11 cellular contexts compared by ENCODE assay signal in the genomic region with DNA sequence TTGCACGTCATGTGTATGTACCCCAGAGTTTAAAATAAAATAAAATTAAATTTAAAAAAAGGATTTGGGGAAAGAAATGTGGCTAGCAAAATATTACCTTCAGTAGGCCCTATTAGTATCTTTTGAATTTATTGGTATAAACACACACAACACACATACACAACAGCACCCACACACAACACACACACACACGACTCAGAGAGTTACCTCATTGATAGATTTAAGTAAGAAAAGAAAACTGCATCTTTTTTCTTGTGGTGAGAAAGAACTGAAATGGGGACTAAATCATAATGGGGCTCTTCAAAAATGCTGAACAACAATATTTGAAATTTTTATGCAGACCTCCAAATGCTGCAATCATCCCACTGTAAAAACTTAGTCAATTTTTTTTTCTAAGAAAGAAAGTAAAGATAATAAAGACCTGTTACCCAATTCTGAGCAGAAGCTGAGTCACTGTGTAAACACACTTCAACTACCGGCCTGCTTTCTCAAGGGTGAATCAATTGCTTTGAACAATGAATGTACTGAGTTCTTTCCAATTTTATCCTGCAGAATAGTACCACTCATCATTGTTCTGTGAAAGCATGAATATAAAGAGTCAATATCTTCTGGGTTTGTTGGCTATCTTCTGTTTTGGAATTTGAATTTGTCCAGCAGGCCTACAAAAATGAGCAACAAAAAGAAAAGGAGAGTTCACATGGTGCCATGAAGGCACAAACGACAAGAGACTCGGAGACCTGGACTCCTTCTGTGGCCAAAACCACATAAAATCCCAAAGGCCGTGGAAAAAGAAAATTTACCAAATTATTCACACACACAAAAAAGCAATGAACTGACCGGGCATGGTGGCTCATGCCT.
DNase-seq lines count a peak whose midpoint lies in the region; ATAC-seq and TF ChIP-seq lines count a peak whose summit lies in the region.
"Had no signal": no experiment of that assay in that cellular context is flagged by ENCODE, and none has a peak within 500 bp of the region (broad histone marks: within the 10 kb centered on the region; RNA-seq: fewer than 3 reads in every experiment).

No MANE protein-coding gene starts in this region.

- no peak overlapping the region for H3K4me3 ChIP-seq in HEK293 (ENCODE audit: low read depth, low read length)
- H3K4me3 ChIP-seq in RWPE2 (ENCODE audit: severe bottlenecking), result no peak overlapping the region
- no peak overlapping the region for H3K4me3 ChIP-seq in foreskin fibroblast (ENCODE audit: low read depth in 1 of 2, low read length in 2 of 2)

- H3K4me1 ChIP-seq in HEK293 (ENCODE audit: control insufficient read depth, insufficient read depth, low read length), result no peaks in the 10 kb centered on the region
- peaks cover 9% of the 10 kb centered on the region for H3K4me1 ChIP-seq in RWPE2 (ENCODE audit: insufficient read depth, poor library complexity, severe bottlenecking)

- H3K36me3 ChIP-seq in HEK293 (ENCODE audit: control insufficient read depth in 2 of 2, insufficient read depth in 1 of 2, low read length in 2 of 2) (no peaks in the 10 kb centered on the region), RWPE2 (ENCODE audit: low read depth) (no peaks in the 10 kb centered on the region)

- H3K27me3 ChIP-seq in RWPE2 (ENCODE audit: insufficient read depth, poor library complexity, severe bottlenecking), result no peaks in the 10 kb centered on the region

- DNase-seq in RWPE2 (ENCODE audit: low spot score), result no peak
- peak; percentile 46 to 80 for DNase-seq in foreskin fibroblast
- peak; percentile 53 for DNase-seq in superior temporal gyrus (ENCODE audit: extremely low spot score)
- no peak for DNase-seq in HEK293T (ENCODE audit: extremely low spot score)
- no peak for DNase-seq in NCI-H2081 treated with DMSO at 0.1 percent for 48 hours (lab: John Stamatoyannopoulos, UW)
- DNase-seq: activated CD8-positive, alpha-beta T cell treated with anti-CD3 and anti-CD28 coated beads for 36 hours; glutamatergic neuron; Kasumi-1; stimulated activated CD4-positive, alpha-beta T cell treated with anti-CD3 and anti-CD28 coated beads, Interleukin-1b, Interleukin-23, amount 100 ng/mL, for 48 hours had no signal

- CTCF ChIA-PET in HEK293 (lab: Yijun Ruan, JAX), result no interaction called here
- CTCF ChIA-PET in HEK293T (lab: Yijun Ruan, JAX), result interaction anchor here (0.9 kb wide), 2 partner anchors 29 to 532 kb away, joined by 3 to 5 read pairs; no protein-coding TSS in a partner anchor

- H3K27ac ChIP-seq in HEK293 (ENCODE audit: extremely low read depth, low read depth, low read length), result no peak overlapping the region
- peak overlapping the region; percentile 40 for H3K27ac ChIP-seq in RWPE2 (ENCODE audit: poor library complexity, severe bottlenecking)

- POLR2A ChIA-PET in HEK293 (lab: Yijun Ruan, JAX) (no interaction called here), HEK293T (lab: Yijun Ruan, JAX) (no interaction called here)

- H3K9me3 ChIP-seq in HEK293 (ENCODE audit: control insufficient read depth, insufficient read depth, low read depth, low read length), result no peaks in the 10 kb centered on the region
- H3K9me3 ChIP-seq in RWPE2 (ENCODE audit: severe bottlenecking), result no peaks in the 10 kb centered on the region

- TF ChIP-seq CTCF in HEK293 (tag by site-specific recombination; IDR thresholded peaks at IDR 0.05), result no peak
- TF ChIP-seq CTCF in RWPE2 (IDR thresholded peaks at IDR 0.05; ENCODE audit: poor library complexity, severe bottlenecking), result no peak
- no peak for TF ChIP-seq CTCF in foreskin fibroblast (IDR thresholded peaks at IDR 0.05; ENCODE audit: low read depth, low read length)

- ATAC-seq in RWPE2 (ENCODE audit: low read depth) (peak; percentile 100), GM21825 (IDR thresholded peaks at IDR 0.05; ENCODE audit: unreplicated experiment) (no peak)
- ATAC-seq: activated CD8-positive, alpha-beta T cell treated with anti-CD3 and anti-CD28 coated beads for 36 hours had no signal

TF ChIP-seq in HEK293, 187 proteins besides CTCF, POLR2A, EP300 and RAD21 (continues in another document):
- TF ChIP-seq ZNF549 (tag by site-specific recombination; IDR thresholded peaks at IDR 0.05) (peak; percentile 85), ZNF561 (tag by site-specific recombination; IDR thresholded peaks at IDR 0.05; ENCODE audit: borderline replicate concordance) (no peak), ZNF175 (tag by site-specific recombination; IDR thresholded peaks at IDR 0.05) (no peak)
- TF ChIP-seq, protein P1, sequence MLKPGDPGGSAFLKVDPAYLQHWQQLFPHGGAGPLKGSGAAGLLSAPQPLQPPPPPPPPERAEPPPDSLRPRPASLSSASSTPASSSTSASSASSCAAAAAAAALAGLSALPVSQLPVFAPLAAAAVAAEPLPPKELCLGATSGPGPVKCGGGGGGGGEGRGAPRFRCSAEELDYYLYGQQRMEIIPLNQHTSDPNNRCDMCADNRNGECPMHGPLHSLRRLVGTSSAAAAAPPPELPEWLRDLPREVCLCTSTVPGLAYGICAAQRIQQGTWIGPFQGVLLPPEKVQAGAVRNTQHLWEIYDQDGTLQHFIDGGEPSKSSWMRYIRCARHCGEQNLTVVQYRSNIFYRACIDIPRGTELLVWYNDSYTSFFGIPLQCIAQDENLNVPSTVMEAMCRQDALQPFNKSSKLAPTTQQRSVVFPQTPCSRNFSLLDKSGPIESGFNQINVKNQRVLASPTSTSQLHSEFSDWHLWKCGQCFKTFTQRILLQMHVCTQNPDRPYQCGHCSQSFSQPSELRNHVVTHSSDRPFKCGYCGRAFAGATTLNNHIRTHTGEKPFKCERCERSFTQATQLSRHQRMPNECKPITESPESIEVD (tag by site-specific recombination; IDR thresholded peaks at IDR 0.05), result 0 out of 2 replicates have a peak, but pooled peaks have one; percentile 18
- TF ChIP-seq, protein P2, sequence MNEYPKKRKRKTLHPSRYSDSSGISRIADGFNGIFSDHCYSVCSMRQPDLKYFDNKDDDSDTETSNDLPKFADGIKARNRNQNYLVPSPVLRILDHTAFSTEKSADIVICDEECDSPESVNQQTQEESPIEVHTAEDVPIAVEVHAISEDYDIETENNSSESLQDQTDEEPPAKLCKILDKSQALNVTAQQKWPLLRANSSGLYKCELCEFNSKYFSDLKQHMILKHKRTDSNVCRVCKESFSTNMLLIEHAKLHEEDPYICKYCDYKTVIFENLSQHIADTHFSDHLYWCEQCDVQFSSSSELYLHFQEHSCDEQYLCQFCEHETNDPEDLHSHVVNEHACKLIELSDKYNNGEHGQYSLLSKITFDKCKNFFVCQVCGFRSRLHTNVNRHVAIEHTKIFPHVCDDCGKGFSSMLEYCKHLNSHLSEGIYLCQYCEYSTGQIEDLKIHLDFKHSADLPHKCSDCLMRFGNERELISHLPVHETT (tag by site-specific recombination; IDR thresholded peaks at IDR 0.05), result no peak

TF ChIP-seq in HEK293T, 16 proteins besides CTCF, POLR2A, EP300 and RAD21:
- TF ChIP-seq FOXK2 (IDR thresholded peaks at IDR 0.05) (no peak), ARNT (IDR thresholded peaks at IDR 0.05) (no peak), SP1 (IDR thresholded peaks at IDR 0.05) (no peak), HDGF (IDR thresholded peaks at IDR 0.05; ENCODE audit: borderline replicate concordance) (no peak), LEF1 (IDR thresholded peaks at IDR 0.05; ENCODE audit: borderline replicate concordance) (no peak)
TF ChIP-seq in HEK293T: peak in this region for 0.

Comparison
In these comparisons a context has a peak if more than half of its experiments do, and no peak if none do; other contexts are left out.
1. DNase-seq: peak in foreskin fibroblast (2 of 2) and superior temporal gyrus (single experiment); none in RWPE2 (single experiment), HEK293T (single experiment) and NCI-H2081 treated with DMSO at 0.1 percent for 48 hours (single experiment).